In genomic region chr7:134414109-134414508, GRCh38 we compare ENCODE assay signal across 13 cellular contexts. TPM values are rescaled to one million over a fixed set of nuclear protein-coding genes. Genes with fewer than 3 reads are reported as not detected.
A peak's percentile ranks its signal among the peaks of the same experiment; 100 is the strongest.
DNase-seq lines count a peak whose midpoint lies in the region; TF ChIP-seq lines count a peak whose summit lies in the region.
"Had no signal": no experiment of that assay in that cellular context is flagged by ENCODE, and none has a peak within 500 bp of the region (broad histone marks: within the 10 kb centered on the region; RNA-seq: fewer than 3 reads in every experiment).

No MANE protein-coding gene starts in this region.

- 69% methylated on average over 4 of the region's 4 CpGs for WGBS in suprapubic skin

- H4K20me1 ChIP-seq in BLaER1 = no peaks in the 10 kb centered on the region

- no peak for TF ChIP-seq CTCF in coronary artery (IDR thresholded peaks at IDR 0.05)
- TF ChIP-seq CTCF in osteocyte (IDR thresholded peaks at IDR 0.05) = no peak
- no peak for TF ChIP-seq CTCF in suprapubic skin (IDR thresholded peaks at IDR 0.05)

- TF ChIP-seq POLR2A in suprapubic skin (IDR thresholded peaks at IDR 0.05) = no peak

- H3K36me3 ChIP-seq in BLaER1 (no peaks in the 10 kb centered on the region), suprapubic skin (no peaks in the 10 kb centered on the region)

- H3K9me3 Mint-ChIP-seq in osteocyte (ENCODE audit: unreplicated experiment) = no peaks in the 10 kb centered on the region
- H3K9me3 Mint-ChIP-seq: CD4-positive, alpha-beta memory T cell had no signal

- no peaks in the 10 kb centered on the region for H3K36me3 Mint-ChIP-seq in osteocyte (ENCODE audit: unreplicated experiment)
- H3K36me3 Mint-ChIP-seq: CD4-positive, alpha-beta memory T cell had no signal

- DNase-seq in ELF-1 (ENCODE audit: low read depth, low spot score) (peak; percentile 41), coronary artery (ENCODE audit: low spot score) (peak; percentile 31), osteocyte (ENCODE audit: extremely low spot score, unreplicated experiment) (peak; percentile 46), GM19238 (ENCODE audit: insufficient read length, low spot score) (no peak), NCI-H748 (lab: John Stamatoyannopoulos, UW; ENCODE audit: unreplicated experiment) (no peak), suprapubic skin (ENCODE audit: low spot score in 2 of 2) (no peak)
- DNase-seq: 8988T; CD4-positive, alpha-beta memory T cell; DMS53; GM23248; KBM-7 had no signal

- H3K9ac ChIP-seq in BLaER1 = 0 out of 2 replicates have a peak overlapping the region, but pooled peaks have one; percentile 21
- H3K9ac ChIP-seq: GM23248 had no signal

- H3K4me3 ChIP-seq in BLaER1 (peak overlapping the region; percentile 39; the same call in 1 of the 2 replicates), coronary artery (no peak overlapping the region), suprapubic skin (no peak overlapping the region)
- H3K4me3 ChIP-seq: GM23248 had no signal

- peaks cover 8% of the 10 kb centered on the region; the same call in 1 of the 2 replicates for H3K9me3 ChIP-seq in BLaER1
- H3K9me3 ChIP-seq in suprapubic skin = no peaks in the 10 kb centered on the region

- H3K27me3 Mint-ChIP-seq in osteocyte (ENCODE audit: unreplicated experiment) = peaks cover 38% of the 10 kb centered on the region

- H3K4me1 Mint-ChIP-seq in osteocyte (ENCODE audit: unreplicated experiment) = no peaks in the 10 kb centered on the region
- H3K4me1 Mint-ChIP-seq: CD4-positive, alpha-beta memory T cell had no signal

- H3K4me3 Mint-ChIP-seq in osteocyte (ENCODE audit: unreplicated experiment) = no peak overlapping the region
- H3K4me3 Mint-ChIP-seq: CD4-positive, alpha-beta memory T cell had no signal

- no peak for TF ChIP-seq EP300 in suprapubic skin (IDR thresholded peaks at IDR 0.05)

- peak overlapping the region; percentile 68 for H3K27ac ChIP-seq in BLaER1
- no peak overlapping the region for H3K27ac ChIP-seq in coronary artery
- no peak overlapping the region for H3K27ac ChIP-seq in suprapubic skin
- H3K27ac ChIP-seq: C4-2B, GM23248 had no signal

- H3K27me3 ChIP-seq in BLaER1 (no peaks in the 10 kb centered on the region), suprapubic skin (no peaks in the 10 kb centered on the region)

- H3K4me2 ChIP-seq in BLaER1 = peak overlapping the region; percentile 88

- H3K27ac Mint-ChIP-seq in osteocyte (ENCODE audit: unreplicated experiment) = no peak overlapping the region
- H3K27ac Mint-ChIP-seq: CD4-positive, alpha-beta memory T cell had no signal

- H3K4me1 ChIP-seq in BLaER1 (peaks cover 42% of the 10 kb centered on the region), suprapubic skin (no peaks in the 10 kb centered on the region)

RNA-seq across cellular contexts. Expression of gene AKR1B1, which starts 44.8 kb away (rescaled TPM):
- total RNA-seq in osteocyte = 59.4 and 61.8 TPM in 2 replicates
- total RNA-seq in suprapubic skin = 10 to 100 TPM; 10.7 to 22.6 (median 17.5) TPM

Comparison
In these comparisons a context has a peak if more than half of its experiments do, and no peak if none do; other contexts are left out.
1. DNase-seq: peak in ELF-1 (single experiment), coronary artery (single experiment) and osteocyte (single experiment); none in GM19238 (single experiment), NCI-H748 (single experiment) and suprapubic skin (0 of 2).